8 cellular contexts compared by ENCODE assay signal in genomic region chr14:71322660-71323250, GRCh38. TPM values are rescaled to one million over a fixed set of nuclear protein-coding genes. Genes with fewer than 3 reads are reported as not detected.
A peak's percentile ranks its signal among the peaks of the same experiment; 100 is the strongest.
DNase-seq lines count a peak whose midpoint lies in the region; ATAC-seq and TF ChIP-seq lines count a peak whose summit lies in the region.

No MANE protein-coding gene starts in this region.

- H3K9ac ChIP-seq in PC-3 (ENCODE audit: low read length) = peak overlapping the region; percentile 98

- ATAC-seq in PC-3 = peak; percentile 5; the same call in 1 of the 2 replicates
- no peak for ATAC-seq in HG03196 (IDR thresholded peaks at IDR 0.05; ENCODE audit: unreplicated experiment)
- no peak for ATAC-seq in HG02981 (IDR thresholded peaks at IDR 0.05; ENCODE audit: unreplicated experiment)

- CTCF ChIA-PET in BJ (lab: Yijun Ruan, JAX) = interaction anchor here (0.7 to 2.9 kb wide), 9 partner anchors 10 to 430 kb away, joined by 3 to 18 read pairs (median 3); no protein-coding TSS in a partner anchor
- CTCF ChIA-PET in PC-3 (lab: Charles Lee) = interaction anchor here (0.5 to 2.1 kb wide), 5 partner anchors 122 to 431 kb away, joined by 3 to 10 read pairs (median 4); no protein-coding TSS in a partner anchor

- peak overlapping the region; percentile 92 for H3K4me3 ChIP-seq in BJ (ENCODE audit: low read depth, low read length)
- H3K4me3 ChIP-seq in PC-3 (ENCODE audit: low read length) = peak overlapping the region; percentile 78
- H3K4me3 ChIP-seq in coronary artery = peak overlapping the region; percentile 96

- H3K79me2 ChIP-seq in PC-3 (ENCODE audit: low read length) = peaks cover 73% of the 10 kb centered on the region

- no peaks in the 10 kb centered on the region for H3K27me3 ChIP-seq in BJ (ENCODE audit: control insufficient read depth, insufficient read depth, low read length)
- H3K27me3 ChIP-seq in PC-3 (ENCODE audit: low read length) = no peaks in the 10 kb centered on the region

- peaks cover 37% of the 10 kb centered on the region for H4K20me1 ChIP-seq in PC-3 (ENCODE audit: low read length)

- no peak overlapping the region for H2AFZ ChIP-seq in PC-3 (ENCODE audit: low read length)

- no peak for DNase-seq in BJ (ENCODE audit: low read depth)
- DNase-seq in PC-3 = peak; percentile 61
- DNase-seq in coronary artery (ENCODE audit: low spot score) = no peak
- DNase-seq in mucosa of gallbladder (ENCODE audit: low spot score) = peak; percentile 25
- DNase-seq in D341Med (ENCODE audit: low spot score) = no peak

- peak; percentile 71 for TF ChIP-seq CTCF in BJ (IDR thresholded peaks at IDR 0.05; ENCODE audit: insufficient read depth, low read depth, low read length)
- TF ChIP-seq CTCF in GM12873 (IDR thresholded peaks at IDR 0.05; ENCODE audit: insufficient read depth, low read depth, low read length, missing control alignments) = peak; percentile 73
- TF ChIP-seq CTCF in PC-3 (conservative IDR thresholded peaks at IDR 0.05; ENCODE audit: low read depth, low read length) = peak; percentile 72
- TF ChIP-seq CTCF in coronary artery (IDR thresholded peaks at IDR 0.05) = peak; percentile 33

- H3K9me2 ChIP-seq in PC-3 (replicated peaks; ENCODE audit: low read length) = no peaks in the 10 kb centered on the region

- POLR2A ChIA-PET in BJ (lab: Charles Lee) (interaction anchor here (0.6 kb wide), 1 partner anchor 347 kb away, joined by 4 read pairs; no protein-coding TSS in a partner anchor), PC-3 (lab: Charles Lee; ENCODE audit: unreplicated experiment) (interaction anchor here (0.7 kb wide), 1 partner anchor 179 kb away, joined by 3 read pairs; no protein-coding TSS in a partner anchor)

- no TSS peak for BruUV-seq in PC-3 (replicated peaks; lab: Mats Ljungman, UMichigan)

- no peaks in the 10 kb centered on the region for H3K9me3 ChIP-seq in PC-3 (ENCODE audit: low read length)

- H3K36me3 ChIP-seq in BJ (ENCODE audit: control insufficient read depth, insufficient read depth, low read length) = no peaks in the 10 kb centered on the region
- H3K36me3 ChIP-seq in PC-3 (ENCODE audit: low read depth, low read length) = 0 out of 2 replicates have a peak, but pooled peaks cover 7% of the 10 kb centered on the region

- intact Hi-C loops in PC-3 (cut with micrococcal nuclease) = loop anchor here (1.0 to 5.0 kb wide), 10 partner anchors 50 to 536 kb away; no protein-coding TSS in a partner anchor

- peak overlapping the region; percentile 82 for H3K4me2 ChIP-seq in PC-3 (ENCODE audit: low read length)

- H3K4me1 ChIP-seq in PC-3 (ENCODE audit: insufficient read depth, low read length) = peaks cover 26% of the 10 kb centered on the region

- H3K27ac ChIP-seq in PC-3 (ENCODE audit: low read length) = peak overlapping the region; percentile 90
- peak overlapping the region in 1 of 2 donors; percentile 33 for H3K27ac ChIP-seq in coronary artery

- no peaks in the 10 kb centered on the region for H3F3A ChIP-seq in PC-3 (ENCODE audit: low read length, unreplicated experiment)

RNA-seq across cellular contexts. Expression of gene SIPA1L1, which starts 2.5 kb away (rescaled TPM):
- 59.1 and 73.3 TPM in 2 replicates for polyA plus RNA-seq in BJ (2011; rRNA removed)
- polyA minus RNA-seq in BJ (2011; rRNA and poly(A)+ RNA removed) = 79.0 and 79.3 TPM in 2 replicates
- 42.4 and 42.7 TPM in 2 replicates for total RNA-seq in PC-3 (2014; rRNA removed)
- total RNA-seq in mucosa of gallbladder = 98.1 TPM

Comparison
In these comparisons a context has a peak if more than half of its experiments do, and no peak if none do; other contexts are left out.
1. DNase-seq: peak in PC-3 (single experiment) and mucosa of gallbladder (single experiment); none in BJ (single experiment), coronary artery (single experiment) and D341Med (single experiment).
2. Peak in every context shown above with its lines, with median percentiles within 50 percentile points of each other: H3K4me3 ChIP-seq and CTCF ChIP-seq.